ENCODE assay signal across 10 cellular contexts in the genomic region with DNA sequence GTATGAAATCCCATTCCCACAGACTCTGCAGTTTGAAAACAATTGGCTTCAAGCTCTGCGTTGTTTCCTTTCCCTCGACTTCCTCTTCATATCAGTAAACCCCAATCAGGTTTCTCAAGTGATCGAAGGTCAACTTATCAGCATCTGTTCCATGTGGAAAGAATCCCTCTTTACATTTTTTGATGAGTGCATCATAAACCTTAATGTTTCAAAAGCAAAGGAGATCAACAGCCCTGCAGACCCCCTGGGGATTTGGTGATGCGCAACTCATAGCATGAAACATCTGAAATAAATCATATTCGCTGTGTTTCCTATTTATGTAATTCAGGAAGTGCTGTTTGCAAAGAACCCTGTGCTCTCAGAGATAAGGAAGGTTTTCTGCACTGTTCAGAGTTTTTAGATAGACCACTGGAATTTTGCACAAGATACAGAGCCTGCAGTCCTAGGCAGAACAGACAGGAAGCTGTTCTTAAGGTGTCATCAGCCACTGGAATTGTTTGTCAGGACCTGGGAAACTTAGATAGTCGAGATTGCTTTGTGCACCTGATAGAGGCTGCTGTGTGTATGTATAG.
A peak's percentile ranks its signal among the peaks of the same experiment; 100 is the strongest.
DNase-seq lines count a peak whose midpoint lies in the region; ATAC-seq and TF ChIP-seq lines count a peak whose summit lies in the region.
"Had no signal": no experiment of that assay in that cellular context is flagged by ENCODE, and none has a peak within 500 bp of the region (broad histone marks: within the 10 kb centered on the region; RNA-seq: fewer than 3 reads in every experiment).

No MANE protein-coding gene starts in this region.

- no peak overlapping the region for H3K4me3 ChIP-seq in body of pancreas
- H3K4me3 ChIP-seq: colonic mucosa had no signal

- H3K4me1 ChIP-seq in body of pancreas = peaks cover 10% of the 10 kb centered on the region
- H3K4me1 ChIP-seq: colonic mucosa had no signal

- peak overlapping the region in 2 of 4 donors; percentile 34 to 43 for H3K27ac ChIP-seq in body of pancreas
- H3K27ac ChIP-seq: colonic mucosa had no signal

- 16 to 20% methylated on average over 6 of the region's 6 CpGs for WGBS in body of pancreas, 2 donors

- DNase-seq in CMK (ENCODE audit: low read depth) (peak; percentile 93), MV-4-11 (lab: John Stamatoyannopoulos, UW) (peak; percentile 31), body of pancreas (no peak), nephron progenitor cell (no peak)
- DNase-seq: activated CD4-positive, alpha-beta memory T cell treated with anti-CD3 and anti-CD28 coated beads, Interleukin-2, amount 10 ng/mL, durations not matched to agents 7 days and 5 days had no signal

- no peak overlapping the region for H3K4me3 Mint-ChIP-seq in nephron progenitor cell
- H3K4me3 Mint-ChIP-seq: activated CD4-positive, alpha-beta memory T cell treated with anti-CD3 and anti-CD28 coated beads, Interleukin-2, amount 10 ng/mL, durations not matched to agents 7 days and 5 days had no signal

- intact Hi-C loops in body of pancreas (cut with DNase I) = no loop called here

- H3K27ac Mint-ChIP-seq in nephron progenitor cell = peak overlapping the region; percentile 39
- H3K27ac Mint-ChIP-seq: activated CD4-positive, alpha-beta memory T cell treated with anti-CD3 and anti-CD28 coated beads, Interleukin-2, amount 10 ng/mL, durations not matched to agents 7 days and 5 days had no signal

- no peak for TF ChIP-seq CTCF in body of pancreas (IDR thresholded peaks at IDR 0.05)
- no peak for TF ChIP-seq CTCF in nephron progenitor cell (IDR thresholded peaks at IDR 0.05)

- H3K27me3 ChIP-seq in body of pancreas = no peaks in the 10 kb centered on the region
- H3K27me3 ChIP-seq: colonic mucosa had no signal

- H3K27me3 Mint-ChIP-seq in nephron progenitor cell (ENCODE audit: low read depth, poor library complexity) = no peaks in the 10 kb centered on the region
- H3K27me3 Mint-ChIP-seq: activated CD4-positive, alpha-beta memory T cell treated with anti-CD3 and anti-CD28 coated beads, Interleukin-2, amount 10 ng/mL, durations not matched to agents 7 days and 5 days had no signal

- peaks cover 5% of the 10 kb centered on the region for H3K9me3 Mint-ChIP-seq in nephron progenitor cell
- H3K9me3 Mint-ChIP-seq: activated CD4-positive, alpha-beta memory T cell treated with anti-CD3 and anti-CD28 coated beads, Interleukin-2, amount 10 ng/mL, durations not matched to agents 7 days and 5 days had no signal

- no peaks in the 10 kb centered on the region for H3K36me3 ChIP-seq in body of pancreas (replicated peaks in 1 of 2; ENCODE audit: insufficient read depth in 1 of 2, low read depth in 2 of 2)
- H3K36me3 ChIP-seq: colonic mucosa had no signal

- TF ChIP-seq POLR2A in body of pancreas (IDR thresholded peaks at IDR 0.05) = no peak

- H3K4me1 Mint-ChIP-seq in nephron progenitor cell = peaks cover 5% of the 10 kb centered on the region

- ATAC-seq in body of pancreas = peak; percentile 15
- ATAC-seq in HG03354 (IDR thresholded peaks at IDR 0.05; ENCODE audit: poor library complexity, severe bottlenecking, unreplicated experiment) = no peak
- ATAC-seq in HG03439 (IDR thresholded peaks at IDR 0.05; ENCODE audit: unreplicated experiment) = no peak
- no peak for ATAC-seq in GM18909 (IDR thresholded peaks at IDR 0.05; ENCODE audit: poor library complexity, unreplicated experiment)
- no peak for ATAC-seq in GM18858 (IDR thresholded peaks at IDR 0.05; ENCODE audit: unreplicated experiment)

- H3K36me3 Mint-ChIP-seq in nephron progenitor cell (ENCODE audit: low read depth) = no peaks in the 10 kb centered on the region

- H3K9me3 ChIP-seq in body of pancreas = no peaks in the 10 kb centered on the region
- H3K9me3 ChIP-seq: colonic mucosa had no signal

Comparison
In these comparisons a context has a peak if more than half of its experiments do, and no peak if none do; other contexts are left out.
1. DNase-seq: peak in CMK (single experiment) and MV-4-11 (single experiment); none in body of pancreas (0 of 4) and nephron progenitor cell (single experiment).